28 cellular contexts compared by ENCODE assay signal in genomic region chr9:94498801-94499454, GRCh38. TPM values are rescaled to one million over a fixed set of nuclear protein-coding genes. Genes with fewer than 3 reads are reported as not detected.
"Had no signal": no experiment of that assay in that cellular context is flagged by ENCODE, and none has a peak within 500 bp of the region (broad histone marks: within the 10 kb centered on the region; RNA-seq: fewer than 3 reads in every experiment).

No MANE protein-coding gene starts in this region.

- H3K27me3 Mint-ChIP-seq: brain had no signal

- FAIRE-seq: pancreas had no signal

- H3K4me3 Mint-ChIP-seq: activated CD4-positive, alpha-beta T cell treated with anti-CD3 and anti-CD28 coated beads, Interleukin-2, amount 10 ng/mL, durations not matched to agents 7 days and 5 days; activated CD8-positive, alpha-beta T cell treated with anti-CD3 and anti-CD28 coated beads for 36 hours; activated naive CD8-positive, alpha-beta T cell; activated T-cell treated with anti-CD3 and anti-CD28 coated beads, Interleukin-2, amount 50 U/mL, for 4 hours; brain; endodermal cell; mesothelial cell of epicardium; naive thymus-derived CD4-positive, alpha-beta T cell; WTC11 had no signal

- H3K36me3 Mint-ChIP-seq: activated naive CD8-positive, alpha-beta T cell; brain; mesothelial cell of epicardium; naive thymus-derived CD4-positive, alpha-beta T cell; WTC11 had no signal

- H3K9me3 Mint-ChIP-seq: activated CD4-positive, alpha-beta T cell treated with anti-CD3 and anti-CD28 coated beads, Interleukin-2, amount 10 ng/mL, durations not matched to agents 7 days and 5 days; activated CD8-positive, alpha-beta T cell treated with anti-CD3 and anti-CD28 coated beads for 36 hours; activated T-cell treated with anti-CD3 and anti-CD28 coated beads, Interleukin-2, amount 50 U/mL, for 4 hours; activated T-helper 2 cell treated with anti-CD3 and anti-CD28 coated beads, Interferon-gamma antibody, Interleukin-2, Interleukin-4, amounts not matched to agents 10 μg/mL and 5 μg/mL and 100 μg/mL, durations not matched to agents 14 hours and 24 hours and 36 hours; brain; endodermal cell; mesothelial cell of epicardium; naive thymus-derived CD4-positive, alpha-beta T cell; WTC11 had no signal

- DNase-seq: activated CD4-positive, alpha-beta T cell treated with anti-CD3 and anti-CD28 coated beads for 1 hour; activated CD4-positive, alpha-beta T cell treated with anti-CD3 and anti-CD28 coated beads, Interleukin-2, amount 10 ng/mL, durations not matched to agents 7 days and 5 days; activated CD8-positive, alpha-beta T cell treated with anti-CD3 and anti-CD28 coated beads for 36 hours; activated naive CD4-positive, alpha-beta T cell; activated T-cell treated with anti-CD3 and anti-CD28 coated beads, Interleukin-2, amount 50 U/mL, for 4 hours; anterior cingulate cortex; cerebellar nuclear complex; endodermal cell; foreskin melanocyte; heart right ventricle; mammary epithelial cell; naive thymus-derived CD4-positive, alpha-beta T cell; pancreas; spleen; stimulated activated naive CD4-positive, alpha-beta T cell; T-helper 2 cell had no signal

- H3K4me3 ChIP-seq: cardiac muscle cell, coronary artery, esophagus muscularis mucosa, heart right ventricle, pancreas, right atrium auricular region, spleen, tibial nerve had no signal

- H3K9me3 ChIP-seq: esophagus muscularis mucosa, heart right ventricle, pancreas, right atrium auricular region, spleen, tibial nerve had no signal

- H3K27me3 ChIP-seq: cardiac muscle cell, esophagus muscularis mucosa, pancreas, right atrium auricular region, tibial nerve had no signal

- H3K36me3 ChIP-seq: cardiac muscle cell, esophagus muscularis mucosa, heart right ventricle, pancreas, right atrium auricular region, spleen, tibial nerve had no signal

- ATAC-seq: activated CD8-positive, alpha-beta T cell treated with anti-CD3 and anti-CD28 coated beads for 36 hours; activated T-cell treated with anti-CD3 and anti-CD28 coated beads, Interleukin-2, amount 50 U/mL, for 4 hours; heart right ventricle; naive thymus-derived CD4-positive, alpha-beta T cell; WTC11 had no signal

- H3K4me1 Mint-ChIP-seq: activated CD4-positive, alpha-beta T cell treated with anti-CD3 and anti-CD28 coated beads, Interleukin-2, amount 10 ng/mL, durations not matched to agents 7 days and 5 days; brain; endodermal cell; mesothelial cell of epicardium; naive thymus-derived CD4-positive, alpha-beta T cell; WTC11 had no signal

- H3K4me1 ChIP-seq: esophagus muscularis mucosa, heart right ventricle, right atrium auricular region, spleen, tibial nerve had no signal

- H3K27ac ChIP-seq: cardiac muscle cell, coronary artery, esophagus muscularis mucosa, heart right ventricle, pancreas, right atrium auricular region, spleen, tibial nerve had no signal

- H3K27ac Mint-ChIP-seq: activated CD4-positive, alpha-beta T cell treated with anti-CD3 and anti-CD28 coated beads, Interleukin-2, amount 10 ng/mL, durations not matched to agents 7 days and 5 days; activated CD8-positive, alpha-beta T cell treated with anti-CD3 and anti-CD28 coated beads for 36 hours; activated naive CD8-positive, alpha-beta T cell; activated T-helper 2 cell treated with anti-CD3 and anti-CD28 coated beads, Interferon-gamma antibody, Interleukin-2, Interleukin-4, amounts not matched to agents 10 μg/mL and 5 μg/mL and 100 μg/mL, durations not matched to agents 14 hours and 24 hours and 36 hours; brain; endodermal cell; mesothelial cell of epicardium; naive thymus-derived CD4-positive, alpha-beta T cell; WTC11 had no signal

RNA-seq across cellular contexts. Expression of gene PCAT7, which starts 56.0 kb away (rescaled TPM):
- total RNA-seq: activated CD4-positive, alpha-beta T cell treated with anti-CD3 and anti-CD28 coated beads, Interleukin-2, amount 10 ng/mL, durations not matched to agents 7 days and 5 days; activated CD8-positive, alpha-beta T cell treated with anti-CD3 and anti-CD28 coated beads for 36 hours; activated T-cell treated with anti-CD3 and anti-CD28 coated beads, Interleukin-2, amount 50 U/mL, for 4 hours; activated T-helper 2 cell treated with anti-CD3 and anti-CD28 coated beads, Interferon-gamma antibody, Interleukin-2, Interleukin-4, amounts not matched to agents 10 μg/mL and 5 μg/mL and 100 μg/mL, durations not matched to agents 14 hours and 24 hours and 36 hours; esophagus muscularis mucosa; glomerular endothelial cell; right atrium auricular region; spleen; temporal lobe had no signal
- polyA plus RNA-seq: heart right ventricle; mammary epithelial cell; naive thymus-derived CD4-positive, alpha-beta T cell had no signal
